In genomic region chr19:55690109-55690768, GRCh38 we compare ENCODE assay signal across 17 cellular contexts. TPM values are rescaled to one million over a fixed set of nuclear protein-coding genes. Genes with fewer than 3 reads are reported as not detected.
"Had no signal": no experiment of that assay in that cellular context is flagged by ENCODE, and none has a peak within 500 bp of the region (broad histone marks: within the 10 kb centered on the region; RNA-seq: fewer than 3 reads in every experiment).

No MANE protein-coding gene starts in this region.

- DNase-seq: activated naive CD4-positive, alpha-beta T cell treated with Interleukin-2 at 50 U/mL for 16 hours; anterior cingulate cortex; cerebellar nuclear complex; dermis blood vessel endothelial cell; foreskin melanocyte; mesendoderm; stimulated activated CD4-positive, alpha-beta T cell treated with anti-CD3 and anti-CD28 coated beads, Interleukin-2, amount 100 ng/mL, for 48 hours; T-helper 9 cell had no signal

- H3K9me3 Mint-ChIP-seq: activated T-helper 17 cell treated with anti-CD3 and anti-CD28 coated beads, Interleukin-2, amount 50 U/mL, for 72 hours; neural crest cell; stimulated activated memory B cell treated with anti-CD40 and anti-IgM and Interleukin-4, amounts not matched to agents 10 μg/mL and 1 μg/mL and 100 μg/mL, for 72 hours had no signal

- H3K9me3 ChIP-seq: ovary had no signal

- H3K4me3 Mint-ChIP-seq: activated T-helper 17 cell treated with anti-CD3 and anti-CD28 coated beads, Interleukin-2, amount 50 U/mL, for 72 hours; neural crest cell; stimulated activated memory B cell treated with anti-CD40 and anti-IgM and Interleukin-4, amounts not matched to agents 10 μg/mL and 1 μg/mL and 100 μg/mL, for 72 hours had no signal

- ATAC-seq: activated T-helper 17 cell treated with anti-CD3 and anti-CD28 coated beads, Interleukin-2, amount 50 U/mL, for 72 hours; stimulated activated memory B cell treated with anti-CD40 and anti-IgM and Interleukin-4, amounts not matched to agents 10 μg/mL and 1 μg/mL and 100 μg/mL, for 72 hours had no signal

- H3K36me3 ChIP-seq: ovary had no signal

- H3K4me3 ChIP-seq: ovary had no signal

- H3K27ac Mint-ChIP-seq: activated T-helper 17 cell treated with anti-CD3 and anti-CD28 coated beads, Interleukin-2, amount 50 U/mL, for 72 hours had no signal

- H3K27me3 Mint-ChIP-seq: activated T-helper 17 cell treated with anti-CD3 and anti-CD28 coated beads, Interleukin-2, amount 50 U/mL, for 72 hours; stimulated activated memory B cell treated with anti-CD40 and anti-IgM and Interleukin-4, amounts not matched to agents 10 μg/mL and 1 μg/mL and 100 μg/mL, for 72 hours had no signal

- H3K4me1 Mint-ChIP-seq: activated T-helper 17 cell treated with anti-CD3 and anti-CD28 coated beads, Interleukin-2, amount 50 U/mL, for 72 hours; neural crest cell had no signal

- H3K27me3 ChIP-seq: ovary had no signal

- H3K27ac ChIP-seq: epithelial cell of prostate, ovary had no signal

RNA-seq across cellular contexts. Expression of gene NLRP9, which starts 48.0 kb away (rescaled TPM):
- total RNA-seq: activated CD8-positive, alpha-beta memory T cell treated with anti-CD3 and anti-CD28 coated beads for 36 hours; activated T-helper 17 cell treated with anti-CD3 and anti-CD28 coated beads, Interleukin-2, amount 50 U/mL, for 72 hours; dermis blood vessel endothelial cell; fibroblast of lung; liver; neural crest cell; ovary; urinary bladder had no signal
- polyA plus RNA-seq: fibroblast of lung, liver, urinary bladder had no signal
